ENCODE assay signal across 18 cellular contexts in the genomic region with DNA sequence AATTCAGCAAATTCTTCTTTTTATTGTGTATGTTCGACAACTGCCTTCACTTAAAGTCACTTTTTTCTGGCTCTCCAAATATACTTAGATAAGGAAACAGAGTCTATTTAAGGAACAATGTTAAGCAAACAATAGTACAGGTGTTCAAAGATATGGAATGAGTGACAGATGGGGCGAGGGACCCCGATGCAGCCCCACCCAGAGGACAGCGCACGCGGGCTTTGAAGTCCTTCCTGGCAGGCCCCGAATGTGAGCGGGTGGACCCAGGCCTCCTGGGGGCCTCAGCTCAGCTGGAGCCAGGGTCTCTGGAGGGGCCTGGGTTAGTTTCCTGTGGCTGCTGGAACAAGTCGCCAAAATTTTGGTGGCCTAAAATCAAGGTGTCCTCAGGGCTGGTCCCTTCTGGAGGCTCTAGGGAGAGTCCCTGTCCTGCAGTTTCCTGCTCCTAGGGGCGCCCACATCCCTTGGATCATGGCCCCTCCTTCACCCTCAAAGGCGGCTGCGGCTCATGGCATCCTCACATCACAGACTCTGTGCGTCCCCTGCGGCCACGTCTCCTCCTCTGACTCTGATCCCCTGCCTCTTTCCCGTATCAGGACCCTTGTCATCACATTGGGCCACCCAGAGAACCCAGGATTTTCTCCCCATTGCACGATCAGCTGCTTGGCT. TPM values are rescaled to one million over a fixed set of nuclear protein-coding genes. Genes with fewer than 3 reads are reported as not detected.
DNase-seq lines count a peak whose midpoint lies in the region; ATAC-seq and TF ChIP-seq lines count a peak whose summit lies in the region.
"Had no signal": no experiment of that assay in that cellular context is flagged by ENCODE, and none has a peak within 500 bp of the region (broad histone marks: within the 10 kb centered on the region; RNA-seq: fewer than 3 reads in every experiment).

No MANE protein-coding gene starts in this region.

- WGBS in right cardiac atrium, result 93% methylated on average over 17 of the region's 17 CpGs

- H3K27ac ChIP-seq in right cardiac atrium (ENCODE audit: low read length) (no peak overlapping the region), uterus (peak overlapping the region; percentile 68 to 81)

- H3K4me3 Mint-ChIP-seq in activated CD8-positive, alpha-beta memory T cell treated with anti-CD3 and anti-CD28 coated beads, Interleukin-2, amount 10 ng/mL, durations not matched to agents 7 days and 5 days, result no peak overlapping the region
- no peak overlapping the region for H3K4me3 Mint-ChIP-seq in nephron
- H3K4me3 Mint-ChIP-seq: CD14-positive monocyte had no signal

- no peaks in the 10 kb centered on the region for H3K27me3 Mint-ChIP-seq in activated CD8-positive, alpha-beta memory T cell treated with anti-CD3 and anti-CD28 coated beads, Interleukin-2, amount 10 ng/mL, durations not matched to agents 7 days and 5 days
- H3K27me3 Mint-ChIP-seq in nephron (ENCODE audit: low read depth), result peaks cover 7% of the 10 kb centered on the region

- H3K9me3 ChIP-seq in right cardiac atrium (ENCODE audit: control insufficient read depth, low read length) (no peaks in the 10 kb centered on the region), uterus (no peaks in the 10 kb centered on the region)

- no peak for TF ChIP-seq CTCF in nephron (IDR thresholded peaks at IDR 0.05; ENCODE audit: unreplicated experiment in 3 of 3)
- no peak for TF ChIP-seq CTCF in uterus (IDR thresholded peaks at IDR 0.05)

- H3K9me3 Mint-ChIP-seq in activated CD8-positive, alpha-beta memory T cell treated with anti-CD3 and anti-CD28 coated beads, Interleukin-2, amount 10 ng/mL, durations not matched to agents 7 days and 5 days (ENCODE audit: low read depth), result no peaks in the 10 kb centered on the region
- H3K9me3 Mint-ChIP-seq in nephron, result no peaks in the 10 kb centered on the region

- H3K4me1 Mint-ChIP-seq in activated CD8-positive, alpha-beta memory T cell treated with anti-CD3 and anti-CD28 coated beads, Interleukin-2, amount 10 ng/mL, durations not matched to agents 7 days and 5 days, result no peaks in the 10 kb centered on the region
- H3K4me1 Mint-ChIP-seq in nephron, result peaks cover 58% of the 10 kb centered on the region

- CTCF ChIA-PET in activated CD8-positive, alpha-beta memory T cell treated with anti-CD3 and anti-CD28 coated beads, Interleukin-2, amount 10 ng/mL, durations not matched to agents 7 days and 5 days (lab: Charles Lee), result no interaction called here

- H3K36me3 ChIP-seq in uterus, result no peaks in the 10 kb centered on the region

- H3K27ac Mint-ChIP-seq in activated CD8-positive, alpha-beta memory T cell treated with anti-CD3 and anti-CD28 coated beads, Interleukin-2, amount 10 ng/mL, durations not matched to agents 7 days and 5 days, result no peak overlapping the region
- peak overlapping the region in 2 of 3 experiments; percentile 81 to 88 for H3K27ac Mint-ChIP-seq in nephron

- H3K36me3 Mint-ChIP-seq in activated CD8-positive, alpha-beta memory T cell treated with anti-CD3 and anti-CD28 coated beads, Interleukin-2, amount 10 ng/mL, durations not matched to agents 7 days and 5 days, result no peaks in the 10 kb centered on the region
- H3K36me3 Mint-ChIP-seq in nephron (ENCODE audit: low read depth), result no peaks in the 10 kb centered on the region

- no peak for TF ChIP-seq POLR2A in uterus (IDR thresholded peaks at IDR 0.05)

- H3K4me3 ChIP-seq in right cardiac atrium (ENCODE audit: low read length) (no peak overlapping the region), uterus (no peak overlapping the region)

- H3K27me3 ChIP-seq in right cardiac atrium (ENCODE audit: control insufficient read depth, insufficient read depth) (no peaks in the 10 kb centered on the region), uterus (no peaks in the 10 kb centered on the region)

- peak; percentile 21 for ATAC-seq in activated CD8-positive, alpha-beta memory T cell treated with anti-CD3 and anti-CD28 coated beads, Interleukin-2, amount 10 ng/mL, durations not matched to agents 7 days and 5 days
- ATAC-seq in right cardiac atrium (no peak), GM18858 (IDR thresholded peaks at IDR 0.05; ENCODE audit: unreplicated experiment) (no peak)

- no peaks in the 10 kb centered on the region for H3K4me1 ChIP-seq in right cardiac atrium (ENCODE audit: control insufficient read depth, insufficient read depth, low read length)
- peaks cover 0 to 10% of the 10 kb centered on the region in 2 donors for H3K4me1 ChIP-seq in uterus

- intact Hi-C loops in right cardiac atrium (cut with DNase I), result no loop called here
- intact Hi-C loops in uterus (cut with DNase I; ENCODE audit: low total_unique reads), result no loop called here

- DNase-seq in activated CD8-positive, alpha-beta memory T cell treated with anti-CD3 and anti-CD28 coated beads, Interleukin-2, amount 10 ng/mL, durations not matched to agents 7 days and 5 days, result no peak
- DNase-seq in activated CD8-positive, alpha-beta memory T cell treated with anti-CD3 and anti-CD28 coated beads, Interleukin-2, amount 50 U/mL, for 4 hours, result no peak
- peak; percentile 5 to 33 (median 27) for DNase-seq in right cardiac atrium
- no peak for DNase-seq in uterus
- no peak for DNase-seq in EL
- DNase-seq in COR-L47 (lab: John Stamatoyannopoulos, UW), result no peak
- DNase-seq: 8988T; DND-41; GF-D8; GOT3; NCI-H1436; NCI-H2029 treated with DMSO at 0.1 percent for 48 hours; NCI-H2227 treated with DMSO at 0.1 percent for 48 hours; NCI-H524 treated with DMSO at 0.1 percent for 48 hours; NK-92 treated with Interleukin-12 subunit alpha and Interleukin-12 subunit beta, amount 100 ng/mL, for 24 hours had no signal

RNA-seq across cellular contexts. Expression of a gene that starts 40.6 kb away (rescaled TPM):
- under 1 TPM; 0.33 to 0.44 TPM for total RNA-seq in activated CD8-positive, alpha-beta memory T cell treated with anti-CD3 and anti-CD28 coated beads, Interleukin-2, amount 10 ng/mL, durations not matched to agents 7 days and 5 days
- under 1 TPM; 0.51 to 0.78 (median 0.55) TPM for total RNA-seq in right cardiac atrium
- 0.41 TPM for polyA plus RNA-seq in right cardiac atrium
- total RNA-seq in uterus, result 10 to 100 TPM in 2 of 4 donors, 1 to 10 TPM in 2; 2.6 to 19.4 (median 10.9) TPM

Comparison
In these comparisons a context has a peak if more than half of its experiments do, and no peak if none do; other contexts are left out.
1. DNase-seq: peak in right cardiac atrium (3 of 3); none in activated CD8-positive, alpha-beta memory T cell treated with anti-CD3 and anti-CD28 coated beads, Interleukin-2, amount 10 ng/mL, durations not matched to agents 7 days and 5 days (single experiment), activated CD8-positive, alpha-beta memory T cell treated with anti-CD3 and anti-CD28 coated beads, Interleukin-2, amount 50 U/mL, for 4 hours (single experiment), uterus (0 of 2), EL (single experiment) and COR-L47 (single experiment).